In genomic region chr13:80340643-80341097, GRCh38 we compare ENCODE assay signal across 8 cellular contexts. TPM values are rescaled to one million over a fixed set of nuclear protein-coding genes. Genes with fewer than 3 reads are reported as not detected.
DNase-seq lines count a peak whose midpoint lies in the region; ATAC-seq, FAIRE-seq and TF ChIP-seq lines count a peak whose summit lies in the region.

No MANE protein-coding gene starts in this region.

- H3K4me3 ChIP-seq in DND-41 (ENCODE audit: low read depth in 1 of 2, low read length in 2 of 2): peak overlapping the region; percentile 47 to 93
- H3K4me3 ChIP-seq in iPS-20b (ENCODE audit: low read length): peak overlapping the region; percentile 92

- H3K27ac ChIP-seq in DND-41 (ENCODE audit: low read length) (peak overlapping the region; percentile 56), iPS-20b (ENCODE audit: low read length) (peak overlapping the region; percentile 95)

- peaks cover 29% of the 10 kb centered on the region for H3K79me2 ChIP-seq in DND-41 (ENCODE audit: insufficient read depth, low read length)

- peaks cover 8% of the 10 kb centered on the region for H3K4me1 Mint-ChIP-seq in activated T-helper 2 cell treated with anti-CD3 and anti-CD28 coated beads, Interferon-gamma antibody, Interleukin-2, Interleukin-4, amounts not matched to agents 10 μg/mL and 5 μg/mL and 100 μg/mL, durations not matched to agents 14 hours and 24 hours and 36 hours (ENCODE audit: low read depth)
- H3K4me1 Mint-ChIP-seq in stimulated activated memory B cell treated with anti-CD40 and anti-IgM and Interleukin-4, amounts not matched to agents 10 μg/mL and 1 μg/mL and 100 μg/mL, for 72 hours: peaks cover 22% of the 10 kb centered on the region

- no peak for TF ChIP-seq CTCF in DND-41 (IDR thresholded peaks at IDR 0.05; ENCODE audit: borderline replicate concordance, extremely low read depth, low read length, poor library complexity, severe bottlenecking)
- TF ChIP-seq CTCF in D721Med (IDR thresholded peaks at IDR 0.05; ENCODE audit: insufficient read depth, missing control alignments): no peak

- H3K36me3 ChIP-seq in DND-41 (ENCODE audit: insufficient read depth, low read length) (peaks cover 11% of the 10 kb centered on the region), iPS-20b (ENCODE audit: insufficient read depth, low read depth, low read length) (peaks cover 29% of the 10 kb centered on the region)

- H3K27me3 ChIP-seq in DND-41 (ENCODE audit: insufficient read depth, low read length, poor library complexity) (peaks cover 63% of the 10 kb centered on the region), iPS-20b (ENCODE audit: insufficient read depth, low read length) (peaks cover 14% of the 10 kb centered on the region)

- H3K9me3 ChIP-seq in DND-41 (ENCODE audit: insufficient read depth, low read length, severe bottlenecking) (no peaks in the 10 kb centered on the region), iPS-20b (ENCODE audit: insufficient read depth, low read depth, low read length) (no peaks in the 10 kb centered on the region)

- peaks cover 2% of the 10 kb centered on the region for H3K36me3 Mint-ChIP-seq in activated T-helper 2 cell treated with anti-CD3 and anti-CD28 coated beads, Interferon-gamma antibody, Interleukin-2, Interleukin-4, amounts not matched to agents 10 μg/mL and 5 μg/mL and 100 μg/mL, durations not matched to agents 14 hours and 24 hours and 36 hours (ENCODE audit: low read depth)
- no peaks in the 10 kb centered on the region for H3K36me3 Mint-ChIP-seq in stimulated activated memory B cell treated with anti-CD40 and anti-IgM and Interleukin-4, amounts not matched to agents 10 μg/mL and 1 μg/mL and 100 μg/mL, for 72 hours

- FAIRE-seq in D721Med (lab: Jason Lieb, UNC): no peak

- ATAC-seq in DND-41 (ENCODE audit: insufficient read depth, low read depth) (no peak), GM21367 (IDR thresholded peaks at IDR 0.05; ENCODE audit: unreplicated experiment) (peak; percentile 26), GM18867 (IDR thresholded peaks at IDR 0.05; ENCODE audit: unreplicated experiment) (no peak)
- peak; percentile 60 for ATAC-seq in stimulated activated memory B cell treated with anti-CD40 and anti-IgM and Interleukin-4, amounts not matched to agents 10 μg/mL and 1 μg/mL and 100 μg/mL, for 72 hours

- H3K9ac ChIP-seq in DND-41 (ENCODE audit: low read depth, low read length) (peak overlapping the region; percentile 58), iPS-20b (ENCODE audit: low read depth, low read length) (peak overlapping the region; percentile 100)

- intact Hi-C loops in activated T-helper 2 cell treated with anti-CD3 and anti-CD28 coated beads, Interferon-gamma antibody, Interleukin-2, Interleukin-4, amounts not matched to agents 10 μg/mL and 5 μg/mL and 100 μg/mL, durations not matched to agents 14 hours and 24 hours and 36 hours (cut with micrococcal nuclease): loop anchor here (5.0 to 10.0 kb wide), 2 partner anchors 674 to 1743 kb away; no protein-coding TSS in a partner anchor

- H3K4me3 Mint-ChIP-seq in activated T-helper 2 cell treated with anti-CD3 and anti-CD28 coated beads, Interferon-gamma antibody, Interleukin-2, Interleukin-4, amounts not matched to agents 10 μg/mL and 5 μg/mL and 100 μg/mL, durations not matched to agents 14 hours and 24 hours and 36 hours (ENCODE audit: low read depth): peak overlapping the region; percentile 82
- H3K4me3 Mint-ChIP-seq in stimulated activated memory B cell treated with anti-CD40 and anti-IgM and Interleukin-4, amounts not matched to agents 10 μg/mL and 1 μg/mL and 100 μg/mL, for 72 hours: no peak overlapping the region

- peaks cover 50% of the 10 kb centered on the region for H3K4me1 ChIP-seq in DND-41 (ENCODE audit: insufficient read depth, low read length)
- H3K4me1 ChIP-seq in iPS-20b (ENCODE audit: insufficient read depth, low read length): peaks cover 32% of the 10 kb centered on the region

- H2AFZ ChIP-seq in DND-41 (ENCODE audit: low read depth, low read length): peak overlapping the region; percentile 83

- peaks cover 39% of the 10 kb centered on the region for H4K20me1 ChIP-seq in DND-41 (ENCODE audit: insufficient read depth, low read length)

- in situ Hi-C loops in KBM-7 (cut with MboI; ENCODE audit: low pct_unique_long_range_greater_than_20kb, low sequenced_read_pairs): no loop called here

- peaks cover 37% of the 10 kb centered on the region for H3K27me3 Mint-ChIP-seq in activated T-helper 2 cell treated with anti-CD3 and anti-CD28 coated beads, Interferon-gamma antibody, Interleukin-2, Interleukin-4, amounts not matched to agents 10 μg/mL and 5 μg/mL and 100 μg/mL, durations not matched to agents 14 hours and 24 hours and 36 hours (ENCODE audit: low read depth)
- peaks cover 8% of the 10 kb centered on the region for H3K27me3 Mint-ChIP-seq in stimulated activated memory B cell treated with anti-CD40 and anti-IgM and Interleukin-4, amounts not matched to agents 10 μg/mL and 1 μg/mL and 100 μg/mL, for 72 hours

- H3K9me3 Mint-ChIP-seq in activated T-helper 2 cell treated with anti-CD3 and anti-CD28 coated beads, Interferon-gamma antibody, Interleukin-2, Interleukin-4, amounts not matched to agents 10 μg/mL and 5 μg/mL and 100 μg/mL, durations not matched to agents 14 hours and 24 hours and 36 hours: no peaks in the 10 kb centered on the region
- no peaks in the 10 kb centered on the region for H3K9me3 Mint-ChIP-seq in stimulated activated memory B cell treated with anti-CD40 and anti-IgM and Interleukin-4, amounts not matched to agents 10 μg/mL and 1 μg/mL and 100 μg/mL, for 72 hours

- H3K27ac Mint-ChIP-seq in activated T-helper 2 cell treated with anti-CD3 and anti-CD28 coated beads, Interferon-gamma antibody, Interleukin-2, Interleukin-4, amounts not matched to agents 10 μg/mL and 5 μg/mL and 100 μg/mL, durations not matched to agents 14 hours and 24 hours and 36 hours: no peak overlapping the region
- H3K27ac Mint-ChIP-seq in stimulated activated memory B cell treated with anti-CD40 and anti-IgM and Interleukin-4, amounts not matched to agents 10 μg/mL and 1 μg/mL and 100 μg/mL, for 72 hours: no peak overlapping the region

- H3K4me2 ChIP-seq in DND-41 (ENCODE audit: insufficient read depth, low read length): peak overlapping the region; percentile 100

- peak; percentile 39 for DNase-seq in DND-41
- DNase-seq in KBM-7: peak; percentile 80
- no peak for DNase-seq in activated T-helper 2 cell treated with anti-CD3 and anti-CD28 coated beads, Interferon-gamma antibody, Interleukin-2, Interleukin-4, amounts not matched to agents 10 μg/mL and 5 μg/mL and 100 μg/mL, durations not matched to agents 14 hours and 24 hours and 36 hours (ENCODE audit: low spot score)
- no peak for DNase-seq in D721Med (ENCODE audit: insufficient read length, low spot score)

RNA-seq across cellular contexts. Expression of gene SPRY2, which starts 0.3 kb away (rescaled TPM):
- 0.14 and 0.16 TPM in 2 replicates for total RNA-seq in activated T-helper 2 cell treated with anti-CD3 and anti-CD28 coated beads, Interferon-gamma antibody, Interleukin-2, Interleukin-4, amounts not matched to agents 10 μg/mL and 5 μg/mL and 100 μg/mL, durations not matched to agents 14 hours and 24 hours and 36 hours

Comparison
In these comparisons a context has a peak if more than half of its experiments do, and no peak if none do; other contexts are left out.
1. ATAC-seq: peak in GM21367 (single experiment) and stimulated activated memory B cell treated with anti-CD40 and anti-IgM and Interleukin-4, amounts not matched to agents 10 μg/mL and 1 μg/mL and 100 μg/mL, for 72 hours (single experiment); none in DND-41 (single experiment) and GM18867 (single experiment).
2. DNase-seq: peak in DND-41 (single experiment) and KBM-7 (single experiment); none in activated T-helper 2 cell treated with anti-CD3 and anti-CD28 coated beads, Interferon-gamma antibody, Interleukin-2, Interleukin-4, amounts not matched to agents 10 μg/mL and 5 μg/mL and 100 μg/mL, durations not matched to agents 14 hours and 24 hours and 36 hours (single experiment) and D721Med (single experiment).